1 cellular context compared by ENCODE assay signal in genomic region chr7:1526271-1526754, GRCh38.
TF ChIP-seq lines count a peak whose summit lies in the region.

No MANE protein-coding gene starts in this region.

TF ChIP-seq in SK-N-SH treated with all-trans-retinoic acid at 6 μM for 48 hours, 23 proteins besides CTCF, POLR2A, EP300 and RAD21:
- TF ChIP-seq ISL1 (CRISPR knock-in tag; IDR thresholded peaks at IDR 0.05) (no peak), TSHZ2 (CRISPR knock-in tag; IDR thresholded peaks at IDR 0.05) (no peak), SNAI2 (CRISPR knock-in tag; IDR thresholded peaks at IDR 0.05) (no peak)
